ENCODE assay signal across 8 cellular contexts in the genomic region with DNA sequence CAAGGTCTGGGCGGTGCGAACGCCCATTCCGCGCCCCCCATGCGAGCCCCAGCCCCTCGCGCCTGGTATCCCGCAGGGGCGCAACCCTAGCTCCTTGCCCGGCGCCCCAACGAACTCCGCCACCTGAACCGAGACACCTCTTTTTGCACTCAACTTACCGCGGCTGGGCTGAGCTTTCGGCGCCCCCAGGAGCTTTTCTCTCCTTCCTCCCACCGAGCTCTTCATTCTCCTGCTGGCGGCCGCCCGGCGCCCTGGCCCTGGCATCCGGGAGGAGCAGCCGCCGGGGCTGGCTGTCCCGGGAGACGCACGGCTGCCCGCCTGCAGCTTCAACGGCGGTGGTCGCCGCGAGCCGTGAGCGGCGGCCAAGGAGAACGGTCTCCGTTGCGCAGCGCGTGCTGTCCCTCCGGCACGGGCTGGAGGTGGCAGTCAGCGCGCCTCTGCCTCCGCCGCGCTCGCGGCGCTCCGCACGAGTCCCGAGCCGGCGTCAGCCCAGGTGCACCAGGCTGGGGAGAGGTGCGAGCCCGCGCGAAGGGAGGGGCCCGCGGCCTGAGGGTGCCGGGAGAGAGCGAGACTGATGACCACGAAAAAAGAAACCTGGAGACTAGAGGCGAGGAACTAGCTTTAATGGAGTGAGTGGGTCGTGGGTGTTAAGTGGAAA.
DNase-seq lines count a peak whose midpoint lies in the region; ATAC-seq and TF ChIP-seq lines count a peak whose summit lies in the region.

No MANE protein-coding gene starts in this region.

- TF ChIP-seq CTCF in lung (IDR thresholded peaks at IDR 0.05; ENCODE audit: control extremely low read depth, extremely low read depth), result no peak
- no peak for TF ChIP-seq CTCF in type B pancreatic cell (conservative IDR thresholded peaks at IDR 0.05)

- no peak overlapping the region for H3K4me3 ChIP-seq in lung

- peaks cover 7% of the 10 kb centered on the region for H3K4me1 Mint-ChIP-seq in type B pancreatic cell (ENCODE audit: unreplicated experiment)

- 1 to 2% methylated on average over 61 to 70 of the region's 70 CpGs for WGBS in lung, 2 donors

- H3K4me1 ChIP-seq in lung (ENCODE audit: control insufficient read depth in 2 of 2, insufficient read depth in 2 of 2, low read length in 2 of 2), result no peaks in the 10 kb centered on the region

- no peaks in the 10 kb centered on the region for H3K27me3 ChIP-seq in lung (ENCODE audit: control insufficient read depth, insufficient read depth)

- H3K36me3 Mint-ChIP-seq in type B pancreatic cell, result no peaks in the 10 kb centered on the region

- H3K27me3 Mint-ChIP-seq in type B pancreatic cell, result peaks cover 74% of the 10 kb centered on the region

- no peaks in the 10 kb centered on the region for H3K9me3 Mint-ChIP-seq in type B pancreatic cell

- ATAC-seq in lung (ENCODE audit: insufficient read depth, low FRiP score) (peak; percentile 22), HG03135 (IDR thresholded peaks at IDR 0.05; ENCODE audit: unreplicated experiment) (no peak), HG02870 (IDR thresholded peaks at IDR 0.05; ENCODE audit: unreplicated experiment) (no peak)

- DNase-seq in NCI-H748 (lab: John Stamatoyannopoulos, UW; ENCODE audit: unreplicated experiment), result peak; percentile 35
- DNase-seq in NCI-H748 treated with DMSO at 0.1 percent for 48 hours (lab: John Stamatoyannopoulos, UW), result no peak
- peak; percentile 80 for DNase-seq in ecto neural progenitor cell (ENCODE audit: low spot score)
- no peak for DNase-seq in lung (ENCODE audit: low spot score)
- peak; percentile 71 for DNase-seq in type B pancreatic cell (ENCODE audit: extremely low spot score, unreplicated experiment)
- no peak for DNase-seq in OCI-M1 (lab: John Stamatoyannopoulos, UW)

- peak overlapping the region in 1 of 2 donors; percentile 5 for H3K27ac ChIP-seq in lung (ENCODE audit: low read depth in 1 of 2, low read length in 1 of 2)

- H3K9me3 ChIP-seq in lung (ENCODE audit: control insufficient read depth in 2 of 2, insufficient read depth in 1 of 2, low read length in 1 of 2), result peaks cover 0 to 4% of the 10 kb centered on the region in 2 donors

- H3K27ac Mint-ChIP-seq in type B pancreatic cell, result no peak overlapping the region

- peak overlapping the region; percentile 86 for H3K4me3 Mint-ChIP-seq in type B pancreatic cell

- H3K36me3 ChIP-seq in lung (ENCODE audit: control insufficient read depth in 2 of 2, insufficient read depth in 2 of 2, low read length in 2 of 2), result no peaks in the 10 kb centered on the region

Comparison
In these comparisons a context has a peak if more than half of its experiments do, and no peak if none do; other contexts are left out.
1. DNase-seq: peak in NCI-H748 (single experiment), ecto neural progenitor cell (single experiment) and type B pancreatic cell (single experiment); none in NCI-H748 treated with DMSO at 0.1 percent for 48 hours (single experiment), lung (single experiment) and OCI-M1 (single experiment).